Comparison of ENCODE assay signal across 20 cellular contexts in genomic region chr22:20235453-20235991, GRCh38. TPM values are rescaled to one million over a fixed set of nuclear protein-coding genes. Genes with fewer than 3 reads are reported as not detected.
DNase-seq lines count a peak whose midpoint lies in the region; ATAC-seq, FAIRE-seq and TF ChIP-seq lines count a peak whose summit lies in the region.
"Had no signal": no experiment of that assay in that cellular context is flagged by ENCODE, and none has a peak within 500 bp of the region (broad histone marks: within the 10 kb centered on the region; RNA-seq: fewer than 3 reads in every experiment).

No MANE protein-coding gene starts in this region.

- no peaks in the 10 kb centered on the region for H3K27me3 Mint-ChIP-seq in T-helper 2 cell treated with Interferon-gamma antibody and Interleukin-4, amounts not matched to agents 5 μg/mL and 100 μg/mL, for 36 hours (ENCODE audit: low read depth)
- H3K27me3 Mint-ChIP-seq in osteocyte (ENCODE audit: unreplicated experiment), result no peaks in the 10 kb centered on the region

- no peaks in the 10 kb centered on the region for H3K9me3 Mint-ChIP-seq in T-helper 2 cell treated with Interferon-gamma antibody and Interleukin-4, amounts not matched to agents 5 μg/mL and 100 μg/mL, for 36 hours
- no peaks in the 10 kb centered on the region for H3K9me3 Mint-ChIP-seq in stimulated activated effector memory CD8-positive, alpha-beta T cell treated with anti-CD3 and anti-CD28 coated beads, Interleukin-12 subunit alpha, Interleukin-12 subunit beta, amount 100 ng/mL, for 72 hours
- no peaks in the 10 kb centered on the region for H3K9me3 Mint-ChIP-seq in osteocyte (ENCODE audit: unreplicated experiment)
- H3K9me3 Mint-ChIP-seq: GM23338 had no signal

- no peak overlapping the region for H3K4me3 Mint-ChIP-seq in T-helper 2 cell treated with Interferon-gamma antibody and Interleukin-4, amounts not matched to agents 5 μg/mL and 100 μg/mL, for 36 hours
- H3K4me3 Mint-ChIP-seq in stimulated activated effector memory CD8-positive, alpha-beta T cell treated with anti-CD3 and anti-CD28 coated beads, Interleukin-12 subunit alpha, Interleukin-12 subunit beta, amount 100 ng/mL, for 72 hours, result no peak overlapping the region
- H3K4me3 Mint-ChIP-seq in osteocyte (ENCODE audit: unreplicated experiment), result no peak overlapping the region
- H3K4me3 Mint-ChIP-seq: GM23338 had no signal

- FAIRE-seq in H54 (lab: Jason Lieb, UNC), result no peak
- FAIRE-seq: GM12892 had no signal

- no peaks in the 10 kb centered on the region for H3K4me1 Mint-ChIP-seq in T-helper 2 cell treated with Interferon-gamma antibody and Interleukin-4, amounts not matched to agents 5 μg/mL and 100 μg/mL, for 36 hours (ENCODE audit: low read depth)
- H3K4me1 Mint-ChIP-seq in stimulated activated effector memory CD8-positive, alpha-beta T cell treated with anti-CD3 and anti-CD28 coated beads, Interleukin-12 subunit alpha, Interleukin-12 subunit beta, amount 100 ng/mL, for 72 hours, result peaks cover 11% of the 10 kb centered on the region
- no peaks in the 10 kb centered on the region for H3K4me1 Mint-ChIP-seq in osteocyte (ENCODE audit: unreplicated experiment)

- no peak for DNase-seq in T-helper 2 cell treated with Interferon-gamma antibody and Interleukin-4, amounts not matched to agents 5 μg/mL and 100 μg/mL, for 36 hours (ENCODE audit: low spot score)
- no peak for DNase-seq in T-helper 2 cell
- DNase-seq in NCI-H446 (lab: John Stamatoyannopoulos, UW), result peak; percentile 62 to 69
- peak; percentile 68 for DNase-seq in cerebellar cortex (ENCODE audit: low spot score)
- no peak for DNase-seq in stimulated activated effector memory CD8-positive, alpha-beta T cell treated with anti-CD3 and anti-CD28 coated beads, Interleukin-12 subunit alpha, Interleukin-12 subunit beta, amount 100 ng/mL, for 72 hours (ENCODE audit: low spot score in 2 of 2)
- no peak for DNase-seq in H54 (ENCODE audit: insufficient read length, low spot score)
- no peak for DNase-seq in osteocyte (ENCODE audit: extremely low spot score, unreplicated experiment)
- no peak for DNase-seq in stimulated activated CD4-positive, alpha-beta T cell treated with anti-CD3 and anti-CD28 coated beads, Interleukin-15, amount 100 ng/mL, for 24 hours
- DNase-seq: 8988T, COR-L47, DMS53, IMR-90, NCI-H1092, NCI-H2107, NCI-H226, NCI-H69 had no signal

- TF ChIP-seq POLR2A in H54 (IDR thresholded peaks at IDR 0.05; ENCODE audit: low read depth, low read length), result no peak

- no peaks in the 10 kb centered on the region for H3K36me3 Mint-ChIP-seq in T-helper 2 cell treated with Interferon-gamma antibody and Interleukin-4, amounts not matched to agents 5 μg/mL and 100 μg/mL, for 36 hours (ENCODE audit: low read depth)
- peaks cover 6% of the 10 kb centered on the region for H3K36me3 Mint-ChIP-seq in stimulated activated effector memory CD8-positive, alpha-beta T cell treated with anti-CD3 and anti-CD28 coated beads, Interleukin-12 subunit alpha, Interleukin-12 subunit beta, amount 100 ng/mL, for 72 hours
- no peaks in the 10 kb centered on the region for H3K36me3 Mint-ChIP-seq in osteocyte (ENCODE audit: unreplicated experiment)

- no peak for ATAC-seq in stimulated activated effector memory CD8-positive, alpha-beta T cell treated with anti-CD3 and anti-CD28 coated beads, Interleukin-12 subunit alpha, Interleukin-12 subunit beta, amount 100 ng/mL, for 72 hours
- ATAC-seq: GM23338, Panc1, Right ventricle myocardium inferior had no signal

- TF ChIP-seq CTCF in osteocyte (IDR thresholded peaks at IDR 0.05), result no peak

- H3K27ac Mint-ChIP-seq in T-helper 2 cell treated with Interferon-gamma antibody and Interleukin-4, amounts not matched to agents 5 μg/mL and 100 μg/mL, for 36 hours, result peak overlapping the region; percentile 31
- peak overlapping the region; percentile 56 for H3K27ac Mint-ChIP-seq in stimulated activated effector memory CD8-positive, alpha-beta T cell treated with anti-CD3 and anti-CD28 coated beads, Interleukin-12 subunit alpha, Interleukin-12 subunit beta, amount 100 ng/mL, for 72 hours
- H3K27ac Mint-ChIP-seq in osteocyte (ENCODE audit: unreplicated experiment), result no peak overlapping the region
- H3K27ac Mint-ChIP-seq: GM23338 had no signal

RNA-seq across cellular contexts. Expression of gene RTN4R, which starts 32.6 kb away (rescaled TPM):
- 1.5 and 2.1 TPM in 2 replicates for total RNA-seq in osteocyte

Comparison
In these comparisons a context has a peak if more than half of its experiments do, and no peak if none do; other contexts are left out.
1. DNase-seq: peak in NCI-H446 (2 of 2) and cerebellar cortex (single experiment); none in T-helper 2 cell treated with Interferon-gamma antibody and Interleukin-4, amounts not matched to agents 5 μg/mL and 100 μg/mL, for 36 hours (single experiment), T-helper 2 cell (0 of 5), stimulated activated effector memory CD8-positive, alpha-beta T cell treated with anti-CD3 and anti-CD28 coated beads, Interleukin-12 subunit alpha, Interleukin-12 subunit beta, amount 100 ng/mL, for 72 hours (0 of 2), H54 (single experiment), osteocyte (single experiment) and stimulated activated CD4-positive, alpha-beta T cell treated with anti-CD3 and anti-CD28 coated beads, Interleukin-15, amount 100 ng/mL, for 24 hours (single experiment).